ENCODE assay signal across 9 cellular contexts in the genomic region with DNA sequence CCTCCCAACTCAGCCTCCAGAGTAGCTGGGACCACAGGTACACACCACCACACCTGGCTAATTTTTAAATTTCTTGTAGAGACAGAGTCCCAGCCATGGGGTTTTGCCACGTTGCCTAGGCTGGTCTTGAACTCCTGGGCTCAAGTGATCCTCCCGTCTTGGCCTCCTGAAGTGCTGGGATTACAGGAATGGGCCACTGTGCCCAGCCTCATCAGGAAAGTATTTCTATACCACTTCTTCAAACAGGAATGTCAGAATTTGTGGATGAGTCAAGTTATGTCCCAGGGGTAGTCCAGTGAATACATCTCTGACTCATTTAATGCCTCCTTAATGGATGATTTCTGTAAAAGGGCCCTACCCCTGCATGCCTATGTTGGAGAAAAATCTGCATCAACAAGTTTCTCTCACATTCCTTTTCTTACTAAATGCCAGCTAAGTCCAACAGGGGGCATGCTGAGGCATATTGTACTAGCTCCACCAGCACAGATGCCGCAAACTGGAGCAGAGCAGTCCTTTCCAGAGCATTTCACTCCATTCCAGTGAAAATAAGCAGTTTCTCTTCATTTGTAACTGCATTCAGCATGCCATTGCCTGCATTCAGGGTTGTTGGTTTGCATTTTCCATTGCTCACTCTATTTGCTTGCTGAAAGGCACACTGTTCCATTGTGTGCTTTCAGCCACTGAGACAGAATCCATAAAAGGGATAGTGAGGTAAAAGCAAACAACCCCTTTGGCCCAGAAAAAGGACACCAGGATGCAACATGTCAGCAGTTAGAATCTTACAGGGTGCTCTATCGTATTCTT. TPM values are rescaled to one million over a fixed set of nuclear protein-coding genes. Genes with fewer than 3 reads are reported as not detected.
DNase-seq lines count a peak whose midpoint lies in the region; ATAC-seq, FAIRE-seq and TF ChIP-seq lines count a peak whose summit lies in the region.
"Had no signal": no experiment of that assay in that cellular context is flagged by ENCODE, and none has a peak within 500 bp of the region (broad histone marks: within the 10 kb centered on the region; RNA-seq: fewer than 3 reads in every experiment).

No MANE protein-coding gene starts in this region.

- peaks cover 5% of the 10 kb centered on the region for H3K4me1 ChIP-seq in mucosa of descending colon (ENCODE audit: low read depth)

- peak overlapping the region; percentile 94 for H3K27ac Mint-ChIP-seq in type B pancreatic cell

- H3K9me3 ChIP-seq in mucosa of descending colon = no peaks in the 10 kb centered on the region

- H3K9me3 Mint-ChIP-seq in type B pancreatic cell = peaks cover 5% of the 10 kb centered on the region

- H3K27me3 Mint-ChIP-seq in type B pancreatic cell = peaks cover 22% of the 10 kb centered on the region

- intact Hi-C loops in mucosa of descending colon (cut with DNase I, micrococcal nuclease) = loop anchor here in 1 of 2 donors (10.0 kb wide), 1 partner anchor 86 kb away; no protein-coding TSS in a partner anchor

- TF ChIP-seq CTCF in mucosa of descending colon (IDR thresholded peaks at IDR 0.05) (peak; percentile 43), type B pancreatic cell (conservative IDR thresholded peaks at IDR 0.05) (peak; percentile 84)

- H3K4me3 ChIP-seq in mucosa of descending colon = no peak overlapping the region

- peak overlapping the region; percentile 46 for H3K4me3 Mint-ChIP-seq in type B pancreatic cell

- peak; percentile 75 for FAIRE-seq in TTC549 (lab: Jason Lieb, UNC)
- FAIRE-seq: islet of Langerhans had no signal

- H3K36me3 ChIP-seq in mucosa of descending colon (ENCODE audit: low read depth) = no peaks in the 10 kb centered on the region

- peaks cover 14% of the 10 kb centered on the region for H3K4me1 Mint-ChIP-seq in type B pancreatic cell (ENCODE audit: unreplicated experiment)

- no peaks in the 10 kb centered on the region for H3K36me3 Mint-ChIP-seq in type B pancreatic cell

- DNase-seq in activated CD8-positive, alpha-beta memory T cell treated with anti-CD3 and anti-CD28 coated beads, Interleukin-2, amount 50 U/mL, for 4 hours = peak; percentile 36
- no peak for DNase-seq in activated CD8-positive, alpha-beta memory T cell treated with anti-CD3 and anti-CD28 coated beads, Interleukin-2, amount 50 U/mL, for 48 hours
- DNase-seq in Kasumi-1 (lab: John Stamatoyannopoulos, UW) (peak; percentile 80 to 91), epidermal melanocyte (ENCODE audit: insufficient read length, low spot score) (peak; percentile 54), mucosa of descending colon (peak in 2 of 3 donors; percentile 14 to 85), type B pancreatic cell (ENCODE audit: extremely low spot score, unreplicated experiment) (no peak), NCI-H2081 treated with DMSO at 0.1 percent for 48 hours (lab: John Stamatoyannopoulos, UW) (no peak)

- peak; percentile 86 for ATAC-seq in mucosa of descending colon

RNA-seq across cellular contexts. Expression of gene CAVIN1, which starts 5.3 kb away (rescaled TPM):
- total RNA-seq in mucosa of descending colon (100 to 1,000 TPM in 1 of 3 donors, 10 to 100 TPM in 2; 19.3 to 246 (median 52.4) TPM), type B pancreatic cell (ENCODE audit: low replicate concordance) (21.9 and 49.0 TPM in 2 replicates)

RNA-seq across cellular contexts. Expression of gene ATP6V0A1, which starts 30.3 kb away (rescaled TPM):
- total RNA-seq in mucosa of descending colon (100 to 1,000 TPM in 1 of 3 donors, 10 to 100 TPM in 2; 88.5 to 105 (median 95.6) TPM), type B pancreatic cell (ENCODE audit: low replicate concordance) (65.5 and 69.4 TPM in 2 replicates)

RNA-seq across cellular contexts. Expression of gene STAT3, which starts 40.1 kb away (rescaled TPM):
- total RNA-seq in mucosa of descending colon (100 to 1,000 TPM; 158 to 230 (median 227) TPM), type B pancreatic cell (ENCODE audit: low replicate concordance) (64.9 and 80.1 TPM in 2 replicates)

Comparison
In these comparisons a context has a peak if more than half of its experiments do, and no peak if none do; other contexts are left out.
1. DNase-seq: peak in activated CD8-positive, alpha-beta memory T cell treated with anti-CD3 and anti-CD28 coated beads, Interleukin-2, amount 50 U/mL, for 4 hours (single experiment), Kasumi-1 (2 of 2), epidermal melanocyte (single experiment) and mucosa of descending colon (2 of 3); none in activated CD8-positive, alpha-beta memory T cell treated with anti-CD3 and anti-CD28 coated beads, Interleukin-2, amount 50 U/mL, for 48 hours (single experiment), type B pancreatic cell (single experiment) and NCI-H2081 treated with DMSO at 0.1 percent for 48 hours (single experiment).